8 cellular contexts compared by ENCODE assay signal in the genomic region with DNA sequence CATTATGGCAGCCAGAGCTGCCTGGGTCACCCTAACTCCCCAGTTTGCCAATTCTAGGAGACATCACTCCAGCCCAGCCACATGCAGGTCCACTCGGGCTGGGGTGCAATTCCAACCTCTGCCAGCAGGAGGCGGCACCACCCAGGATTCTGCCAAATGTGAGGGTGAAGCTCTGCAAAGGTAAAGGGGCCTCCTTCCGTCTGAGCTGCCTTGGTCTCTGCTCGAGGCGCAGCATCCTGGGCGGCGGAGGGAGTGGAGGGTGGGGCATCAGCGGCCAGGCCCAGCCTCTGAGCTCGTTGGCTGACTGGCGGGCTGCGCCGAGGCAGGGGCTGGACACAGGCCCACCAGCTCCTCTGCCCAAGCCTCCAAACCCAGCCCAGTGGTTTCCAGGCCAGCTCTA.
DNase-seq lines count a peak whose midpoint lies in the region; ATAC-seq and TF ChIP-seq lines count a peak whose summit lies in the region.

No MANE protein-coding gene starts in this region.

- peak; percentile 85 for TF ChIP-seq CTCF in GM12872 (IDR thresholded peaks at IDR 0.05; ENCODE audit: insufficient read depth, low read depth, low read length)
- peak in 5 of 6 experiments; percentile 31 to 83 (median 63) for TF ChIP-seq CTCF in esophagus squamous epithelium (IDR thresholded peaks at IDR 0.05)

- 43% methylated on average over 1 of the region's 12 CpGs; no CpG with 5 or more reads in 1 of the 2 donors for WGBS in esophagus squamous epithelium, 2 donors

- intact Hi-C loops in activated CD4-positive, alpha-beta T cell treated with anti-CD3 and anti-CD28 coated beads, Interleukin-2, amount 10 ng/mL, durations not matched to agents 24 days and 14 days (cut with micrococcal nuclease) = no loop called here
- intact Hi-C loops in esophagus squamous epithelium (cut with DNase I) = no loop called here

- no peaks in the 10 kb centered on the region for H3K27me3 ChIP-seq in esophagus squamous epithelium

- H3K27me3 Mint-ChIP-seq in activated CD4-positive, alpha-beta T cell treated with anti-CD3 and anti-CD28 coated beads, Interleukin-2, amount 10 ng/mL, durations not matched to agents 24 days and 14 days = no peaks in the 10 kb centered on the region
- no peaks in the 10 kb centered on the region for H3K27me3 Mint-ChIP-seq in T-helper 2 cell treated with Interferon-gamma antibody and Interleukin-4, amounts not matched to agents 5 μg/mL and 100 μg/mL, for 36 hours (ENCODE audit: low read depth)

- no peaks in the 10 kb centered on the region for H3K36me3 Mint-ChIP-seq in activated CD4-positive, alpha-beta T cell treated with anti-CD3 and anti-CD28 coated beads, Interleukin-2, amount 10 ng/mL, durations not matched to agents 24 days and 14 days (ENCODE audit: low read depth)
- H3K36me3 Mint-ChIP-seq in T-helper 2 cell treated with Interferon-gamma antibody and Interleukin-4, amounts not matched to agents 5 μg/mL and 100 μg/mL, for 36 hours (ENCODE audit: low read depth) = no peaks in the 10 kb centered on the region

- H3K36me3 ChIP-seq in esophagus squamous epithelium = peaks cover 0 to 74% (median 0%) of the 10 kb centered on the region in 3 donors

- ATAC-seq in HG02571 (IDR thresholded peaks at IDR 0.05; ENCODE audit: unreplicated experiment) = no peak

- H3K4me3 ChIP-seq in esophagus squamous epithelium = no peak overlapping the region

- H3K4me1 Mint-ChIP-seq in activated CD4-positive, alpha-beta T cell treated with anti-CD3 and anti-CD28 coated beads, Interleukin-2, amount 10 ng/mL, durations not matched to agents 24 days and 14 days = no peaks in the 10 kb centered on the region
- no peaks in the 10 kb centered on the region for H3K4me1 Mint-ChIP-seq in T-helper 2 cell treated with Interferon-gamma antibody and Interleukin-4, amounts not matched to agents 5 μg/mL and 100 μg/mL, for 36 hours (ENCODE audit: low read depth)

- no peaks in the 10 kb centered on the region for H3K9me3 Mint-ChIP-seq in activated CD4-positive, alpha-beta T cell treated with anti-CD3 and anti-CD28 coated beads, Interleukin-2, amount 10 ng/mL, durations not matched to agents 24 days and 14 days
- no peaks in the 10 kb centered on the region for H3K9me3 Mint-ChIP-seq in T-helper 2 cell treated with Interferon-gamma antibody and Interleukin-4, amounts not matched to agents 5 μg/mL and 100 μg/mL, for 36 hours

- DNase-seq in activated CD4-positive, alpha-beta T cell treated with anti-CD3 and anti-CD28 coated beads, Interleukin-2, amount 10 ng/mL, durations not matched to agents 24 days and 14 days = peak; percentile 65
- DNase-seq in esophagus squamous epithelium (lab: John Stamatoyannopoulos, UW) (no peak), NCI-H146 treated with DMSO at 0.1 percent for 48 hours (lab: John Stamatoyannopoulos, UW; ENCODE audit: unreplicated experiment) (no peak), cortex of kidney (lab: John Stamatoyannopoulos, UW) (no peak)
- DNase-seq in stimulated activated CD4-positive, alpha-beta T cell treated with anti-CD3 and anti-CD28 coated beads, Interleukin-1b, Interleukin-23, amount 100 ng/mL, for 48 hours = peak; percentile 30
- DNase-seq in T-helper 2 cell treated with Interferon-gamma antibody and Interleukin-4, amounts not matched to agents 5 μg/mL and 100 μg/mL, for 36 hours (ENCODE audit: low spot score) = no peak

- H3K4me1 ChIP-seq in esophagus squamous epithelium = no peaks in the 10 kb centered on the region

- no peak overlapping the region for H3K27ac Mint-ChIP-seq in activated CD4-positive, alpha-beta T cell treated with anti-CD3 and anti-CD28 coated beads, Interleukin-2, amount 10 ng/mL, durations not matched to agents 24 days and 14 days
- no peak overlapping the region for H3K27ac Mint-ChIP-seq in T-helper 2 cell treated with Interferon-gamma antibody and Interleukin-4, amounts not matched to agents 5 μg/mL and 100 μg/mL, for 36 hours

- no peak for TF ChIP-seq POLR2A in esophagus squamous epithelium (IDR thresholded peaks at IDR 0.05)

- H3K9me3 ChIP-seq in esophagus squamous epithelium = no peaks in the 10 kb centered on the region

- H3K27ac ChIP-seq in esophagus squamous epithelium = no peak overlapping the region

- no peak overlapping the region for H3K4me3 Mint-ChIP-seq in activated CD4-positive, alpha-beta T cell treated with anti-CD3 and anti-CD28 coated beads, Interleukin-2, amount 10 ng/mL, durations not matched to agents 24 days and 14 days
- no peak overlapping the region for H3K4me3 Mint-ChIP-seq in T-helper 2 cell treated with Interferon-gamma antibody and Interleukin-4, amounts not matched to agents 5 μg/mL and 100 μg/mL, for 36 hours

Comparison
In these comparisons a context has a peak if more than half of its experiments do, and no peak if none do; other contexts are left out.
1. DNase-seq: peak in activated CD4-positive, alpha-beta T cell treated with anti-CD3 and anti-CD28 coated beads, Interleukin-2, amount 10 ng/mL, durations not matched to agents 24 days and 14 days (single experiment) and stimulated activated CD4-positive, alpha-beta T cell treated with anti-CD3 and anti-CD28 coated beads, Interleukin-1b, Interleukin-23, amount 100 ng/mL, for 48 hours (single experiment); none in esophagus squamous epithelium (single experiment), NCI-H146 treated with DMSO at 0.1 percent for 48 hours (single experiment), T-helper 2 cell treated with Interferon-gamma antibody and Interleukin-4, amounts not matched to agents 5 μg/mL and 100 μg/mL, for 36 hours (single experiment) and cortex of kidney (single experiment).